ENCODE assay signal across 23 cellular contexts in the genomic region with DNA sequence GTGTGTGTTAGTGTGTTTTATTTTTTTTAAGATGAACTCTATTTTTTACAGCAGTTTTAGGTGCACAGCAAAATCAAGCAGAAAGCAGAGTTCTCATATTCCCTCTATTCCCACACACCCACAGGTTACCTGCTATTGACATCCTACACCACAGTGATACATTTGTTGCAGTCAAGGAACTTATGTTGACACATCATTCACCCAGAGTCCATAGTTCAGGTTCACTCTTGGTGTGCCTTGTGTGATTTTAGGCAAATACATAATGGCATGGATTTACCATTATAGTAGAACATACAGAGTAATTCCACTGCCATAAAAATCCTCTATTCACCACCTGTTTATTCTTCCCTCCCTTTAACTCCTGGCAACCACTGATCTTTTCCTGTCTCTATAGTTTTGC.
"Had no signal": no experiment of that assay in that cellular context is flagged by ENCODE, and none has a peak within 500 bp of the region (broad histone marks: within the 10 kb centered on the region; RNA-seq: fewer than 3 reads in every experiment).

No MANE protein-coding gene starts in this region.

- H3K4me1 Mint-ChIP-seq: activated naive CD8-positive, alpha-beta T cell treated with anti-CD3 and anti-CD28 coated beads for 36 hours had no signal

- H3K9me3 Mint-ChIP-seq: activated naive CD8-positive, alpha-beta T cell treated with anti-CD3 and anti-CD28 coated beads for 36 hours; effector memory CD8-positive, alpha-beta T cell; T-helper 1 cell treated with Interleukin-12 subunit alpha and Interleukin-12 subunit beta and Interleukin-4 antibody, amounts not matched to agents 30 μg/mL and 1 μg/mL, for 36 hours had no signal

- DNase-seq: activated CD4-positive, alpha-beta T cell treated with anti-CD3 and anti-CD28 coated beads, Interleukin-2, amount 50 U/mL, for 1 hour; activated CD4-positive, CD25-positive, alpha-beta regulatory T cell treated with anti-CD3 and anti-CD28 coated beads, Interleukin-2, amount 50 U/mL, for 72 hours; activated CD8-positive, alpha-beta memory T cell treated with anti-CD3 and anti-CD28 coated beads for 24 hours; activated naive CD4-positive, alpha-beta T cell; activated naive CD8-positive, alpha-beta T cell treated with anti-CD3 and anti-CD28 coated beads for 36 hours; amniotic stem cell; effector memory CD8-positive, alpha-beta T cell; foreskin keratinocyte; glutamatergic neuron; hypothalamus; islet precursor cell; nucleus accumbens; posterior cingulate gyrus; retina; stimulated activated CD4-positive, alpha-beta T cell treated with anti-CD3 and anti-CD28 coated beads, Interleukin-12 subunit alpha, Interleukin-12 subunit beta, amount 100 ng/mL, for 4 hours; stimulated activated CD4-positive, alpha-beta T cell treated with anti-CD3 and anti-CD28 coated beads, Interleukin-2, amount 100 ng/mL, for 24 hours; stimulated activated naive CD4-positive, alpha-beta T cell treated with Interleukin-2 at 50 U/mL for 16 hours; thyroid gland; uterus had no signal

- H3K9me3 ChIP-seq: thyroid gland, uterus had no signal

- H3K27me3 Mint-ChIP-seq: activated naive CD8-positive, alpha-beta T cell treated with anti-CD3 and anti-CD28 coated beads for 36 hours; effector memory CD8-positive, alpha-beta T cell had no signal

- H3K4me3 Mint-ChIP-seq: activated naive CD8-positive, alpha-beta T cell treated with anti-CD3 and anti-CD28 coated beads for 36 hours; effector memory CD8-positive, alpha-beta T cell; mesothelial cell of epicardium; nephron; T-helper 1 cell treated with Interleukin-12 subunit alpha and Interleukin-12 subunit beta and Interleukin-4 antibody, amounts not matched to agents 30 μg/mL and 1 μg/mL, for 36 hours had no signal

- H3K27me3 ChIP-seq: foreskin keratinocyte, thyroid gland, uterus had no signal

- H3K4me1 ChIP-seq: foreskin keratinocyte, thyroid gland, uterus had no signal

- H3K27ac Mint-ChIP-seq: activated naive CD8-positive, alpha-beta T cell treated with anti-CD3 and anti-CD28 coated beads for 36 hours; mesothelial cell of epicardium; nephron; T-helper 1 cell treated with Interleukin-12 subunit alpha and Interleukin-12 subunit beta and Interleukin-4 antibody, amounts not matched to agents 30 μg/mL and 1 μg/mL, for 36 hours had no signal

- H3K36me3 Mint-ChIP-seq: activated naive CD8-positive, alpha-beta T cell treated with anti-CD3 and anti-CD28 coated beads for 36 hours had no signal

- H3K27ac ChIP-seq: epithelial cell of prostate, foreskin keratinocyte, thyroid gland, uterus had no signal

- H3K36me3 ChIP-seq: thyroid gland, uterus had no signal

- ATAC-seq: effector memory CD8-positive, alpha-beta T cell; foreskin keratinocyte had no signal

- H3K4me3 ChIP-seq: thyroid gland, uterus had no signal
